ENCODE assay signal across 6 cellular contexts in the genomic region with DNA sequence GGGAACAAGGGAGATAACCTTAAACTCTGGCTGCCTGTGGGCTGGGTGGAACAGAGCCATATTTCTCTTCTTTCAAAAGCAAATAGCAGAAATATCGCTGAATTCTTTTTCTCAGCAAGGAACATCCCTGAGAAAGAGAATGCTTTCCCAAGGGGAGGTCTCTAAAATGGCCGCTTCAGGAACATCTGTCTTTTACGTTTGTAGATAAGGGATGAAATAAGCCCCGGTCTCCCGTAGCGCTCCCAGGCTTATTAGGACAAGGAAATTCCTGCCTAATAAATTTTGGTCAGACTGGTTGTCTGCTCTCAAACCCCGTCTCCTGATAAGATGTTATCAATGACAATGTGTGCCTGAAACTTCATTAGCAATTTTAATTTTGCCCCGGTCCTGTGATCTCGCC.
DNase-seq lines count a peak whose midpoint lies in the region; TF ChIP-seq lines count a peak whose summit lies in the region.
"Not testable (repeated sequence)": the region's sequence is repeated elsewhere in the genome, so short reads cannot be mapped to it uniquely, and the experiment has no call there.

No MANE protein-coding gene starts in this region.

- not testable (repeated sequence) for H3K9ac ChIP-seq in SK-N-SH

- H3K27me3 ChIP-seq in SK-N-SH (ENCODE audit: insufficient read depth) = not testable (repeated sequence)

- not testable (repeated sequence) for H3K27ac ChIP-seq in HEK293 (ENCODE audit: extremely low read depth, low read depth, low read length); OCI-LY7 (ENCODE audit: low read depth, low read length, poor library complexity, severe bottlenecking); SK-N-SH (ENCODE audit: low read depth in 2 of 2, low read length in 1 of 2)

- not testable (repeated sequence) for H3K9me3 ChIP-seq in HEK293 (ENCODE audit: control insufficient read depth, insufficient read depth, low read depth, low read length); OCI-LY7 (ENCODE audit: low read length)
- peaks cover 14% of the 10 kb centered on the region for H3K9me3 ChIP-seq in SK-N-SH

- WGBS in SK-N-SH (ENCODE audit: low lambda C conversion rate) = 64% methylated on average over 9 of the region's 9 CpGs

- peaks cover 27% of the 10 kb centered on the region for H3F3A ChIP-seq in SK-N-SH (replicated peaks; ENCODE audit: insufficient read depth)

- not testable (repeated sequence) for TF ChIP-seq EP300 in SK-N-SH (IDR thresholded peaks at IDR 0.05; ENCODE audit: borderline replicate concordance in 1 of 2, low read depth in 1 of 2, low read length in 1 of 2)

- H3K4me2 ChIP-seq in OCI-LY7 (ENCODE audit: low read length); SK-N-SH: not testable (repeated sequence)

- not testable (repeated sequence) for H4K20me1 ChIP-seq in OCI-LY7 (ENCODE audit: insufficient read depth, low read length); SK-N-SH (ENCODE audit: insufficient read depth)

- intact Hi-C loops in OCI-LY7 (cut with micrococcal nuclease; ENCODE audit: unreplicated experiment) = not testable (repeated sequence)

- H3K36me3 ChIP-seq in HEK293 (ENCODE audit: control insufficient read depth in 2 of 2, insufficient read depth in 1 of 2, low read length in 2 of 2); OCI-LY7 (ENCODE audit: insufficient read depth, low read length); SK-N-SH (replicated peaks in 1 of 2; ENCODE audit: control insufficient read depth in 1 of 2, insufficient read depth in 2 of 2, low read length in 1 of 2): not testable (repeated sequence)

- not testable (repeated sequence) for TF ChIP-seq CTCF in HEK293 (tag by site-specific recombination; IDR thresholded peaks at IDR 0.05); OCI-LY7 (conservative IDR thresholded peaks at IDR 0.05; ENCODE audit: low read length); SK-N-SH (IDR thresholded peaks at IDR 0.05)

- not testable (repeated sequence) for H2AFZ ChIP-seq in OCI-LY7 (ENCODE audit: low read length); SK-N-SH (ENCODE audit: low read depth)

- in situ Hi-C loops in Caki2 (cut with HindIII; ENCODE audit: low pct_unique_long_range_greater_than_20kb, low sequenced_read_pairs) = not testable (repeated sequence)

- BruUV-seq in OCI-LY7 (replicated peaks; lab: Mats Ljungman, UMichigan) = not testable (repeated sequence)

- H3K4me3 ChIP-seq in HEK293 (ENCODE audit: low read depth, low read length); OCI-LY7 (ENCODE audit: low read depth, low read length, poor library complexity, severe bottlenecking); SK-N-SH (ENCODE audit: low read depth in 2 of 2, low read length in 1 of 2): not testable (repeated sequence)

- POLR2A ChIA-PET in HEK293 (lab: Yijun Ruan, JAX); OCI-LY7 (lab: Charles Lee); SK-N-SH (lab: Yijun Ruan, JAX): not testable (repeated sequence)

- not testable (repeated sequence) for H3K4me1 ChIP-seq in HEK293 (ENCODE audit: control insufficient read depth, insufficient read depth, low read length); OCI-LY7 (ENCODE audit: insufficient read depth, low read length, poor library complexity, severe bottlenecking)
- H3K4me1 ChIP-seq in SK-N-SH (ENCODE audit: control insufficient read depth in 1 of 2, insufficient read depth in 2 of 2, low read depth in 1 of 2, low read length in 1 of 2) = peaks cover 8 to 11% of the 10 kb centered on the region in 2 experiments; a peak in 3 of 4 replicates

- peak; percentile 21 for DNase-seq in Caki2 (ENCODE audit: low read depth)
- peak; percentile 22 for DNase-seq in DMS53 (lab: John Stamatoyannopoulos, UW)
- DNase-seq in NCI-H226 = peak; percentile 39
- DNase-seq in OCI-LY7 (ENCODE audit: low spot score) = peak; percentile 4
- DNase-seq in SK-N-SH = not testable (repeated sequence)

- H3K79me2 ChIP-seq in OCI-LY7 (ENCODE audit: insufficient read depth, low read depth, low read length); SK-N-SH (ENCODE audit: insufficient read depth): not testable (repeated sequence)

- CTCF ChIA-PET in HEK293 (lab: Yijun Ruan, JAX); OCI-LY7 (lab: Charles Lee; ENCODE audit: unreplicated experiment); SK-N-SH (lab: Yijun Ruan, JAX): not testable (repeated sequence)

- TF ChIP-seq RAD21 in SK-N-SH (IDR thresholded peaks at IDR 0.05; ENCODE audit: low read length) = not testable (repeated sequence)

- not testable (repeated sequence) for H3K9me2 ChIP-seq in OCI-LY7 (ENCODE audit: insufficient read depth, low read length); SK-N-SH

TF ChIP-seq in HEK293, 187 proteins besides CTCF, POLR2A, EP300 and RAD21:
- TF ChIP-seq SETDB1 (IDR thresholded peaks at IDR 0.05; ENCODE audit: insufficient read length, low read length) = peak; percentile 81

TF ChIP-seq in SK-N-SH, 30 proteins besides CTCF, POLR2A, EP300 and RAD21:
- 0 out of 2 replicates have a peak, but pooled peaks have one; percentile 10 for TF ChIP-seq USF1 (IDR thresholded peaks at IDR 0.05; ENCODE audit: borderline replicate concordance, low read depth)
